ENCODE assay signal across 8 cellular contexts in the genomic region with DNA sequence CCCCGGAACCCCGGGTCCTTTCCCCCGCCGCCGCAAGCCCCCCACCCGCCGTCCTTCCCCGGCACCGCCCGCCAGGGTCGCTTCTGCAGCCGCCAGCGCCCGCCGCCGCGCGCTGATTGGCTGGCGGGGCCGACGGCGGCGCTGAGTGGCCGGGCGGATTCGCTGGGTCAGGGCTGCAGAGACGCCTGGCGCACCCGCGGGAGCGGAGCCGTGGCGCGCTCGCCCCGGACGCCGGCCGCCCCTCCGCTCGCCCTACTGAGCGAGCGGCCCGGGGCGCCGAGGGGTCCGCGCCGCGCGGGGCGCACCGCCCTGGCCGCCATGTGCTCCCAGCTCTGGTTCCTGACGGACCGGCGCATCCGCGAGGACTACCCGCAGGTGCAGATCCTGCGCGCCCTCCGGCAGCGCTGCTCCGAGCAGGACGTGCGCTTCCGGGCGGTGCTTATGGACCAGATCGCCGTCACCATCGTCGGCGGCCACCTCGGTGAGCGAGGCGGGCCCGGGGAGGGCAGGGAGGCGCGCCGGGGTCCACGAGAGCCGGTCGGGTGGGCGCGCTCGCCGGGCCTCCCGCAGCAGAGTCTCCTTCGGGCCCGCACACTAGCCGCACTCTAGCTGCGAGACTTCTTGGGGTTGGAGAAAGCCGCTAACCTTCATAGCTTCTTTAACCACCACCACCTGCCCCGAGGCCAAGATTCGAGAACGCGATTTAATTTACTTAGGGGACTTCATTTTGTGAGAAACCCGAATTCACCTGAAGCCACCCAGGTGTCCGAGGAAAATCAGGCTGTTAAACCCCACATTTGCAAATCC. TPM values are rescaled to one million over a fixed set of nuclear protein-coding genes. Genes with fewer than 3 reads are reported as not detected.
DNase-seq lines count a peak whose midpoint lies in the region; ATAC-seq lines count a peak whose summit lies in the region.

A gene with protein sequence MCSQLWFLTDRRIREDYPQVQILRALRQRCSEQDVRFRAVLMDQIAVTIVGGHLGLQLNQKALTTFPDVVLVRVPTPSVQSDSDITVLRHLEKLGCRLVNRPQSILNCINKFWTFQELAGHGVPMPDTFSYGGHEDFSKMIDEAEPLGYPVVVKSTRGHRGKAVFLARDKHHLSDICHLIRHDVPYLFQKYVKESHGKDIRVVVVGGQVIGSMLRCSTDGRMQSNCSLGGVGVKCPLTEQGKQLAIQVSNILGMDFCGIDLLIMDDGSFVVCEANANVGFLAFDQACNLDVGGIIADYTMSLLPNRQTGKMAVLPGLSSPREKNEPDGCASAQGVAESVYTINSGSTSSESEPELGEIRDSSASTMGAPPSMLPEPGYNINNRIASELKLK (plus strand): TSS at position 176 of the 807 bp plus-strand sequence. CDS start 143 bp downstream, at position 319.

- H3K27ac Mint-ChIP-seq in activated CD4-positive, alpha-beta T cell treated with anti-CD3 and anti-CD28 coated beads for 36 hours: peak within 1 kb of the TSS; percentile 5

- peak within 1 kb of the TSS; percentile 70 for H3K4me3 Mint-ChIP-seq in activated CD4-positive, alpha-beta T cell treated with anti-CD3 and anti-CD28 coated beads for 36 hours

- peaks cover 3% of the 10 kb centered on the region for H3K4me1 Mint-ChIP-seq in activated CD4-positive, alpha-beta T cell treated with anti-CD3 and anti-CD28 coated beads for 36 hours

- peak within 1 kb of the TSS in 1 of 2 donors; percentile 45 for H3K9ac ChIP-seq in duodenal mucosa (ENCODE audit: low read depth in 1 of 2, low read length in 2 of 2)

- CTCF ChIA-PET in activated CD4-positive, alpha-beta T cell treated with anti-CD3 and anti-CD28 coated beads for 36 hours (lab: Charles Lee): no interaction called here

- no peak within 1 kb of the TSS for H3K27ac ChIP-seq in duodenal mucosa (ENCODE audit: low read depth, low read length)

- DNase-seq in NCI-H1694 treated with DMSO at 0.1 percent for 48 hours (lab: John Stamatoyannopoulos, UW): peak; percentile 61
- no peak for DNase-seq in NCI-H1694 (lab: John Stamatoyannopoulos, UW)
- peak; percentile 69 for DNase-seq in NCI-H2029 treated with DMSO at 0.1 percent for 48 hours (lab: John Stamatoyannopoulos, UW)
- peak; percentile 74 for DNase-seq in activated CD4-positive, alpha-beta T cell treated with anti-CD3 and anti-CD28 coated beads for 36 hours
- DNase-seq in medulla oblongata (ENCODE audit: extremely low spot score): peak; percentile 68
- peak; percentile 6 to 7 for DNase-seq in stimulated activated CD8-positive, alpha-beta memory T cell treated with anti-CD3 and anti-CD28 coated beads, Interleukin-4, amount 100 ng/mL, for 1 hour (ENCODE audit: low read depth in 2 of 2, low spot score in 1 of 2)

- no peaks in the 10 kb centered on the region for H3K36me3 ChIP-seq in duodenal mucosa (ENCODE audit: control insufficient read depth in 1 of 2, insufficient read depth in 2 of 2, low read length in 2 of 2)

- H3K9me3 Mint-ChIP-seq in activated CD4-positive, alpha-beta T cell treated with anti-CD3 and anti-CD28 coated beads for 36 hours (ENCODE audit: low read depth): no peaks in the 10 kb centered on the region

- intact Hi-C loops in activated CD4-positive, alpha-beta T cell treated with anti-CD3 and anti-CD28 coated beads for 36 hours (cut with DNase I, micrococcal nuclease): loop anchor here in 1 of 2 experiments (1.0 kb wide), 2 partner anchors 46 to 75 kb away; a partner anchor contains a TSS

- no peaks in the 10 kb centered on the region for H3K36me3 Mint-ChIP-seq in activated CD4-positive, alpha-beta T cell treated with anti-CD3 and anti-CD28 coated beads for 36 hours (ENCODE audit: low read depth)

- H3K4me3 ChIP-seq in duodenal mucosa (ENCODE audit: low read depth in 1 of 2, low read length in 2 of 2): peak within 1 kb of the TSS; percentile 61 to 77

- peaks cover 37% of the 10 kb centered on the region for H3K27me3 Mint-ChIP-seq in activated CD4-positive, alpha-beta T cell treated with anti-CD3 and anti-CD28 coated beads for 36 hours

- H3K27me3 ChIP-seq in duodenal mucosa (ENCODE audit: control insufficient read depth in 1 of 2, insufficient read depth in 2 of 2, low read length in 2 of 2): peaks cover 0 to 13% of the 10 kb centered on the region in 2 donors

- POLR2A ChIA-PET in activated CD4-positive, alpha-beta T cell treated with anti-CD3 and anti-CD28 coated beads for 36 hours (lab: Charles Lee): no interaction called here

- peaks cover 9% of the 10 kb centered on the region in 2 donors for H3K4me1 ChIP-seq in duodenal mucosa (ENCODE audit: control insufficient read depth in 1 of 2, insufficient read depth in 2 of 2, low read length in 2 of 2)

- H3K9me3 ChIP-seq in duodenal mucosa (ENCODE audit: control insufficient read depth in 1 of 2, low read length in 2 of 2): no peaks in the 10 kb centered on the region

- ATAC-seq in HG02610 (IDR thresholded peaks at IDR 0.05; ENCODE audit: unreplicated experiment): peak; percentile 86
- ATAC-seq in activated CD4-positive, alpha-beta T cell treated with anti-CD3 and anti-CD28 coated beads for 36 hours: peak; percentile 92

RNA-seq across cellular contexts. Expression of the gene that starts here (rescaled TPM):
- total RNA-seq in activated CD4-positive, alpha-beta T cell treated with anti-CD3 and anti-CD28 coated beads for 36 hours: 1 to 10 TPM; 6.7 to 8.9 TPM
